ENCODE assay signal across 12 cellular contexts in the genomic region with DNA sequence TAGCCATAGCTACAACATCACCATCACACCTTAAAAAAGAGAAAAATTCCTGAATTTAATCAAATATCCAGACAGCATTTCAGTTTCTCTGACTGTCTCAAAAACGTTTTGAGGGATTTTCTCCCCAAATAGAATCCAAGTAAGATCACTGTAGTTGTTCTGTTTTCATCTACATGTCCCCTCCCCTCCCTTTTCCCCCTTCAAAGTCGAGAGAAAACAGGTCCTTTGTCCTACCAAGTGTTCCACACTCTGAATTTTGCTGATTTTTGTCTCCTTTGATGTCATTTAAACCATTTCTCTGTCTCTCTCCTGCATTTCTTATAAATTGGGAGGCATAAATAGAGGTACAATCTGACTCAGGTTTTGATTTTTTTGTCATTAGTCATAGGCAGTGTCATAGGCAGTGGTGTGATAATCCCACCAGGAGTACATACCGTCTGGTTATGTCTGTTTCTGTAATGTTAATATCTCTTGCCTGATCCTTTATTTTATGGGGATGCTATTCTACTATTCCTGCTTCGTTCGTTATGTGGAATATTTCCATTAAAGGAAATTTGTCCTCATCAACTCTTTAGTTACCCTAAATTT.
DNase-seq lines count a peak whose midpoint lies in the region; ATAC-seq and TF ChIP-seq lines count a peak whose summit lies in the region.
"Had no signal": no experiment of that assay in that cellular context is flagged by ENCODE, and none has a peak within 500 bp of the region (broad histone marks: within the 10 kb centered on the region; RNA-seq: fewer than 3 reads in every experiment).

No MANE protein-coding gene starts in this region.

- no peak overlapping the region for H3K4me3 ChIP-seq in fibroblast of pulmonary artery (replicated peaks; ENCODE audit: low read depth, low read length)
- H3K4me3 ChIP-seq: transverse colon had no signal

- H3K27me3 Mint-ChIP-seq in activated T-cell treated with anti-CD3 and anti-CD28 coated beads, Interleukin-2, amount 50 U/mL, for 72 hours (ENCODE audit: low read depth): peaks cover 16% of the 10 kb centered on the region

- peaks cover 63% of the 10 kb centered on the region for H3K4me1 Mint-ChIP-seq in activated T-cell treated with anti-CD3 and anti-CD28 coated beads, Interleukin-2, amount 50 U/mL, for 72 hours (ENCODE audit: low read depth)

- H3K9me3 Mint-ChIP-seq in activated T-cell treated with anti-CD3 and anti-CD28 coated beads, Interleukin-2, amount 50 U/mL, for 72 hours: peaks cover 2 to 3% of the 10 kb centered on the region in 2 donors

- no peak for TF ChIP-seq CTCF in fibroblast of pulmonary artery (IDR thresholded peaks at IDR 0.05; ENCODE audit: low read length, missing control alignments)

- H3K27ac ChIP-seq in substantia nigra (ENCODE audit: low read depth, low read length, poor library complexity, severe bottlenecking): peak overlapping the region; percentile 93
- H3K27ac ChIP-seq: transverse colon had no signal

- DNase-seq in activated T-cell treated with anti-CD3 and anti-CD28 coated beads, Interleukin-2, amount 50 U/mL, for 72 hours: no peak
- no peak for DNase-seq in activated T-cell treated with anti-CD3 and anti-CD28 coated beads, Interleukin-2, amount 50 U/mL, for 48 hours
- DNase-seq in SW480 (ENCODE audit: low spot score) (peak; percentile 39), fibroblast of pulmonary artery (ENCODE audit: low read depth) (peak; percentile 48), substantia nigra (lab: John Stamatoyannopoulos, UW) (no peak), Right ventricle myocardium superior (no peak), DMS153 treated with DMSO at 0.1 percent for 48 hours (lab: John Stamatoyannopoulos, UW; ENCODE audit: unreplicated experiment) (no peak)
- DNase-seq: amniotic stem cell, Kasumi-1, transverse colon had no signal

- intact Hi-C loops in Right ventricle myocardium superior (cut with DNase I): no loop called here

- H3K36me3 Mint-ChIP-seq in activated T-cell treated with anti-CD3 and anti-CD28 coated beads, Interleukin-2, amount 50 U/mL, for 72 hours (ENCODE audit: insufficient read depth in 2 of 2): peaks cover 2 to 5% of the 10 kb centered on the region in 2 donors

- peak overlapping the region; percentile 34 for H3K27ac Mint-ChIP-seq in activated T-cell treated with anti-CD3 and anti-CD28 coated beads, Interleukin-2, amount 50 U/mL, for 72 hours

- H3K4me3 Mint-ChIP-seq in activated T-cell treated with anti-CD3 and anti-CD28 coated beads, Interleukin-2, amount 50 U/mL, for 72 hours: peak overlapping the region in 1 of 2 donors; percentile 8

- peak; percentile 23 to 25 for ATAC-seq in activated T-cell treated with anti-CD3 and anti-CD28 coated beads, Interleukin-2, amount 50 U/mL, for 72 hours (replicated peaks in 1 of 2)
- ATAC-seq in GM21717 (IDR thresholded peaks at IDR 0.05; ENCODE audit: unreplicated experiment) (no peak), Right ventricle myocardium superior (ENCODE audit: poor library complexity) (no peak)
- ATAC-seq: sciatic nerve had no signal

Comparison
In these comparisons a context has a peak if more than half of its experiments do, and no peak if none do; other contexts are left out.
1. ATAC-seq: peak in activated T-cell treated with anti-CD3 and anti-CD28 coated beads, Interleukin-2, amount 50 U/mL, for 72 hours (2 of 2); none in GM21717 (single experiment) and Right ventricle myocardium superior (single experiment).
2. DNase-seq: peak in SW480 (single experiment) and fibroblast of pulmonary artery (single experiment); none in activated T-cell treated with anti-CD3 and anti-CD28 coated beads, Interleukin-2, amount 50 U/mL, for 72 hours (0 of 2), activated T-cell treated with anti-CD3 and anti-CD28 coated beads, Interleukin-2, amount 50 U/mL, for 48 hours (0 of 2), substantia nigra (0 of 49), Right ventricle myocardium superior (single experiment) and DMS153 treated with DMSO at 0.1 percent for 48 hours (single experiment).